In genomic region chr4:173370477-173371291, GRCh38 we compare ENCODE assay signal across 1 cellular context.
TF ChIP-seq lines count a peak whose summit lies in the region.

Gene SAP30 (plus strand): TSS chr4:173370954. CDS start chr4:173371183, 229 bp downstream.

TF ChIP-seq in K562, 482 proteins besides CTCF, POLR2A, EP300 and RAD21 (continued from another document and continues in another):
- TF ChIP-seq ZBTB2 (IDR thresholded peaks at IDR 0.05) (0 out of 2 replicates have a peak, but pooled peaks have one; percentile 65), TOE1 (IDR thresholded peaks at IDR 0.05; ENCODE audit: borderline replicate concordance) (peak; percentile 67; the same call in 1 of the 2 replicates), TOE1 (CRISPR knock-in tag; IDR thresholded peaks at IDR 0.05; ENCODE audit: borderline replicate concordance, low read depth) (no peak), ARID4B (CRISPR knock-in tag; IDR thresholded peaks at IDR 0.05) (peak; percentile 80), KDM5B (IDR thresholded peaks at IDR 0.05; ENCODE audit: insufficient replicate concordance, low read depth, low read length) (peak; percentile 98), GTF3C2 (IDR thresholded peaks at IDR 0.05; ENCODE audit: borderline replicate concordance, extremely low read depth, insufficient read length) (no peak), ZNF232 (CRISPR knock-in tag; IDR thresholded peaks at IDR 0.05) (no peak), NR1H2 (CRISPR knock-in tag; IDR thresholded peaks at IDR 0.05) (no peak), ATF7 (IDR thresholded peaks at IDR 0.05) (peak; percentile 52; the same call in 1 of the 2 replicates), TEAD1 (CRISPR knock-in tag; IDR thresholded peaks at IDR 0.05) (no peak), MAFG (tag; conservative IDR thresholded peaks at IDR 0.05) (no peak), PRMT5 (CRISPR knock-in tag; IDR thresholded peaks at IDR 0.05) (no peak; the same call in 1 of the 2 replicates), RBFOX2 (IDR thresholded peaks at IDR 0.05; ENCODE audit: low read depth, low read length) (peak; percentile 75), MNT (conservative IDR thresholded peaks at IDR 0.05) (peak; percentile 81 to 93), BCLAF1 (IDR thresholded peaks at IDR 0.05; ENCODE audit: borderline replicate concordance in 1 of 2, control insufficient read depth in 1 of 2, low read depth in 2 of 2, low read length in 1 of 2) (0 out of 4 replicates have a peak, but pooled peaks of 1 of the 2 experiments have one; percentile 35), ZBTB17 (CRISPR knock-in tag; IDR thresholded peaks at IDR 0.05) (no peak), MYNN (IDR thresholded peaks at IDR 0.05) (no peak), MYNN (CRISPR knock-in tag; IDR thresholded peaks at IDR 0.05) (no peak), ZKSCAN1 (IDR thresholded peaks at IDR 0.05; ENCODE audit: low read depth, low read length) (no peak), WHSC1 (IDR thresholded peaks at IDR 0.05; ENCODE audit: low read length) (no peak), GABPA (tag; conservative IDR thresholded peaks at IDR 0.05; ENCODE audit: low read depth) (no peak; the same call in none of the 2 replicates), ZNF395 (CRISPR knock-in tag; IDR thresholded peaks at IDR 0.05) (peak; percentile 70; the same call in 1 of the 2 replicates), KAT8 (IDR thresholded peaks at IDR 0.05; ENCODE audit: low read depth) (no peak), CCNT2 (IDR thresholded peaks at IDR 0.05; ENCODE audit: borderline replicate concordance, extremely low read depth, insufficient read length, low read depth, low read length) (peak; percentile 65), FOSL1 (tag; conservative IDR thresholded peaks at IDR 0.05) (no peak), BDP1 (IDR thresholded peaks at IDR 0.05; ENCODE audit: insufficient read depth, insufficient read length) (no peak), BRD9 (IDR thresholded peaks at IDR 0.05; ENCODE audit: low read depth, partially characterized antibody) (no peak), USF2 (CRISPR knock-in tag; IDR thresholded peaks at IDR 0.05) (peak; percentile 83), NRF1 (conservative IDR thresholded peaks at IDR 0.05 in 1 of 2, IDR thresholded peaks at IDR 0.05 in 1 of 2) (peak; percentile 96), ELK3 (CRISPR knock-in tag; IDR thresholded peaks at IDR 0.05) (no peak), ZNF121 (CRISPR knock-in tag; conservative IDR thresholded peaks at IDR 0.05) (no peak), POLR2G (IDR thresholded peaks at IDR 0.05; ENCODE audit: low read depth, low read length) (peak; percentile 90), ATF1 (CRISPR knock-in tag; IDR thresholded peaks at IDR 0.05) (no peak), ATF1 (tag; IDR thresholded peaks at IDR 0.05) (peak; percentile 55), CHAMP1 (IDR thresholded peaks at IDR 0.05) (no peak), ZNF174 (CRISPR knock-in tag; IDR thresholded peaks at IDR 0.05) (no peak), MLLT1 (IDR thresholded peaks at IDR 0.05) (peak in 1 of 2 experiments; percentile 52; a peak in 1 of 4 replicates), HMG20A (CRISPR knock-in tag; conservative IDR thresholded peaks at IDR 0.05) (no peak), ZNF143 (CRISPR knock-in tag; IDR thresholded peaks at IDR 0.05) (peak; percentile 87), GABPB2 (CRISPR knock-in tag; conservative IDR thresholded peaks at IDR 0.05) (no peak), BMI1 (IDR thresholded peaks at IDR 0.05; ENCODE audit: low read length) (no peak)
